22 cellular contexts compared by ENCODE assay signal in the genomic region with DNA sequence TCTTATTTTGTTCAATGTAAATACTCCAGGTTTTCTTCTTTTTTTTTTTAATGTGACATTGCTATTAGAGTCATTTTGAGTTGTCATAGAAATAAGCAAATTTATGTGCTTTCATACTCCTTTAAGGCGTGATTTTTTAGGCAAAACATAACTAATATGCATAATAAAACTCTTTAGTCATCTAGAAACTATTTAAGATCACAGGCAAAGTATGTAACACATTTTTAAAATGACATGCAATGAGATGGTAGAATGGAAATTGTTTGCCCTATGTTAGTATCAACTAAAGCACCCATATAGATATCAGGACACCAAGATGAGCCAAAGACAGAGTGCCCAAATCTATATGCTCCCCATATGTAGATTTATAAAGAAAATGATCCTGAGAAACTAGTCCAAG.
"Had no signal": no experiment of that assay in that cellular context is flagged by ENCODE, and none has a peak within 500 bp of the region (broad histone marks: within the 10 kb centered on the region; RNA-seq: fewer than 3 reads in every experiment).

No MANE protein-coding gene starts in this region.

- H3K36me3 ChIP-seq: left ventricle myocardium inferior, lower lobe of right lung, pancreas, tibial nerve, upper lobe of right lung, vagina had no signal

- H3K4me1 ChIP-seq: lower lobe of right lung, pancreas, testis, upper lobe of right lung, vagina had no signal

- H3K4me2 ChIP-seq: hepatocyte had no signal

- H3K4me3 Mint-ChIP-seq: memory B cell; mesothelial cell of epicardium; natural killer cell; neural crest cell; stimulated activated memory B cell treated with anti-CD40 and anti-IgM and Interleukin-4, amounts not matched to agents 10 μg/mL and 1 μg/mL and 100 μg/mL, for 72 hours; stimulated activated naive CD8-positive, alpha-beta T cell treated with anti-CD3 and anti-CD28 coated beads, Interleukin-15, amount 100 ng/mL, for 72 hours had no signal

- H3K79me2 ChIP-seq: hepatocyte had no signal

- H2AFZ ChIP-seq: hepatocyte had no signal

- H3K27ac ChIP-seq: hepatocyte, left ventricle myocardium inferior, lower lobe of right lung, pancreas, testis, tibial nerve, upper lobe of right lung, vagina had no signal

- H3K4me1 Mint-ChIP-seq: natural killer cell; neural crest cell; stimulated activated memory B cell treated with anti-CD40 and anti-IgM and Interleukin-4, amounts not matched to agents 10 μg/mL and 1 μg/mL and 100 μg/mL, for 72 hours; stimulated activated naive CD8-positive, alpha-beta T cell treated with anti-CD3 and anti-CD28 coated beads, Interleukin-15, amount 100 ng/mL, for 72 hours had no signal

- H3K27me3 Mint-ChIP-seq: stimulated activated naive CD8-positive, alpha-beta T cell treated with anti-CD3 and anti-CD28 coated beads, Interleukin-15, amount 100 ng/mL, for 72 hours had no signal

- H3K4me3 ChIP-seq: hepatocyte, left ventricle myocardium inferior, lower lobe of right lung, pancreas, testis, tibial nerve, upper lobe of right lung, vagina had no signal

- H3K9me3 ChIP-seq: left ventricle myocardium inferior, lower lobe of right lung, pancreas, testis, tibial nerve, upper lobe of right lung, vagina had no signal

- DNase-seq: dermis blood vessel endothelial cell; foreskin melanocyte; head of caudate nucleus; kidney; left cardiac atrium; left ventricle myocardium inferior; lower lobe of right lung; natural killer cell; pancreas; right cardiac atrium; stimulated activated CD4-positive, alpha-beta T cell treated with anti-CD3 and anti-CD28 coated beads, Interleukin-4, amount 100 ng/mL, for 24 hours; stimulated activated naive CD8-positive, alpha-beta T cell treated with anti-CD3 and anti-CD28 coated beads, Interleukin-15, amount 100 ng/mL, for 72 hours; testis; upper lobe of right lung had no signal

- H3K27ac Mint-ChIP-seq: memory B cell; mesothelial cell of epicardium; natural killer cell; progenitor cell of endocrine pancreas; stimulated activated memory B cell treated with anti-CD40 and anti-IgM and Interleukin-4, amounts not matched to agents 10 μg/mL and 1 μg/mL and 100 μg/mL, for 72 hours had no signal

- H3K36me3 Mint-ChIP-seq: memory B cell; mesothelial cell of epicardium; natural killer cell; stimulated activated memory B cell treated with anti-CD40 and anti-IgM and Interleukin-4, amounts not matched to agents 10 μg/mL and 1 μg/mL and 100 μg/mL, for 72 hours had no signal

- ATAC-seq: left cardiac atrium; lower lobe of right lung; natural killer cell; pancreas; right cardiac atrium; stimulated activated memory B cell treated with anti-CD40 and anti-IgM and Interleukin-4, amounts not matched to agents 10 μg/mL and 1 μg/mL and 100 μg/mL, for 72 hours; stimulated activated naive CD8-positive, alpha-beta T cell treated with anti-CD3 and anti-CD28 coated beads, Interleukin-15, amount 100 ng/mL, for 72 hours; upper lobe of right lung had no signal

- H3K27me3 ChIP-seq: hepatocyte, pancreas, testis, tibial nerve, upper lobe of right lung, vagina had no signal

- H3K9me3 Mint-ChIP-seq: memory B cell; mesothelial cell of epicardium; natural killer cell; neural crest cell; stimulated activated memory B cell treated with anti-CD40 and anti-IgM and Interleukin-4, amounts not matched to agents 10 μg/mL and 1 μg/mL and 100 μg/mL, for 72 hours; stimulated activated naive CD8-positive, alpha-beta T cell treated with anti-CD3 and anti-CD28 coated beads, Interleukin-15, amount 100 ng/mL, for 72 hours had no signal
